ENCODE assay signal across 8 cellular contexts in genomic region chr16:75265911-75266701, GRCh38. TPM values are rescaled to one million over a fixed set of nuclear protein-coding genes. Genes with fewer than 3 reads are reported as not detected.
A peak's percentile ranks its signal among the peaks of the same experiment; 100 is the strongest.
DNase-seq lines count a peak whose midpoint lies in the region; ATAC-seq, FAIRE-seq and TF ChIP-seq lines count a peak whose summit lies in the region.

No MANE protein-coding gene starts in this region.

- TF ChIP-seq CTCF in keratinocyte (optimal IDR thresholded peaks at IDR 0.05 in 1 of 3, IDR thresholded peaks at IDR 0.05 in 1 of 3, conservative IDR thresholded peaks at IDR 0.05 in 1 of 3; ENCODE audit: extremely low read depth in 1 of 3, insufficient read depth in 2 of 3, low read length in 3 of 3) (no peak), smooth muscle cell (IDR thresholded peaks at IDR 0.05; ENCODE audit: borderline replicate concordance, insufficient read depth, poor library complexity, severe bottlenecking) (no peak)

- H3K9ac ChIP-seq in NT2/D1 (ENCODE audit: insufficient read length, low read depth) = peak overlapping the region; percentile 93
- H3K9ac ChIP-seq in keratinocyte (ENCODE audit: control insufficient read depth, extremely low read depth, insufficient read depth, low read length) = peak overlapping the region; percentile 92
- peak overlapping the region; percentile 97 for H3K9ac ChIP-seq in smooth muscle cell (ENCODE audit: low read depth)

- no peaks in the 10 kb centered on the region for H3F3A ChIP-seq in smooth muscle cell (ENCODE audit: low read depth)

- no peak for DNase-seq in CD4-positive, CD25-positive, alpha-beta regulatory T cell
- peak; percentile 61 for DNase-seq in NT2/D1 (ENCODE audit: low read depth, low spot score)
- DNase-seq in caudate nucleus (lab: John Stamatoyannopoulos, UW) = peak in 52 of 61 donors; percentile 15 to 81 (median 52)
- DNase-seq in keratinocyte (ENCODE audit: low read depth, low spot score) = no peak
- DNase-seq in smooth muscle cell (lab: John Stamatoyannopoulos, UW; ENCODE audit: unreplicated experiment) = peak; percentile 35
- DNase-seq in SIG-M5 treated with dmso at 0.1 percent for 504 hours (lab: John Stamatoyannopoulos, UW; ENCODE audit: unreplicated experiment) = no peak

- peaks cover 0 to 2% (median 0%) of the 10 kb centered on the region in 7 donors for H3K9me3 Mint-ChIP-seq in CD4-positive, CD25-positive, alpha-beta regulatory T cell

- H2AFZ ChIP-seq in keratinocyte (ENCODE audit: control insufficient read depth, low read length) (peak overlapping the region; percentile 60), smooth muscle cell (ENCODE audit: low read depth) (peak overlapping the region; percentile 69)

- H3K9me1 ChIP-seq in keratinocyte (ENCODE audit: control insufficient read depth, extremely low read depth, insufficient read depth, low read length) = peaks cover 6% of the 10 kb centered on the region

- 25% methylated on average over 30 of the region's 62 CpGs for WGBS in smooth muscle cell (ENCODE audit: low lambda C conversion rate)

- peak overlapping the region; percentile 75 to 87 (median 82) for H3K4me3 Mint-ChIP-seq in CD4-positive, CD25-positive, alpha-beta regulatory T cell

- ATAC-seq in CD4-positive, CD25-positive, alpha-beta regulatory T cell (ENCODE audit: low read depth in 2 of 2) = peak in 1 of 2 donors; percentile 32
- ATAC-seq in GM18861 (IDR thresholded peaks at IDR 0.05; ENCODE audit: unreplicated experiment) = peak; percentile 75
- ATAC-seq in HG02970 (IDR thresholded peaks at IDR 0.05; ENCODE audit: low FRiP score, unreplicated experiment) = peak; percentile 75

- H3K4me2 ChIP-seq in keratinocyte (ENCODE audit: control insufficient read depth, extremely low read depth, insufficient read depth, low read depth, low read length) (peak overlapping the region; percentile 70), smooth muscle cell (peak overlapping the region; percentile 99)

- peaks cover 50% of the 10 kb centered on the region for H3K79me2 ChIP-seq in keratinocyte (ENCODE audit: control insufficient read depth, insufficient read depth, low read length)
- H3K79me2 ChIP-seq in smooth muscle cell (ENCODE audit: low read depth) = peaks cover 50% of the 10 kb centered on the region

- FAIRE-seq in keratinocyte (lab: Jason Lieb, UNC) = no peak

- H3K27me3 ChIP-seq in CD4-positive, CD25-positive, alpha-beta regulatory T cell (ENCODE audit: control insufficient read depth, insufficient read depth, low read length) = peaks cover 3% of the 10 kb centered on the region
- H3K27me3 ChIP-seq in NT2/D1 (ENCODE audit: insufficient read depth, insufficient read length) (peaks cover 3% of the 10 kb centered on the region), keratinocyte (ENCODE audit: control insufficient read depth, extremely low read depth, insufficient read depth, low read length) (no peaks in the 10 kb centered on the region), smooth muscle cell (ENCODE audit: low read depth) (no peaks in the 10 kb centered on the region)

- dilution Hi-C loops in keratinocyte (cut with MboI; ENCODE audit: extremely low pct_ligation_motif_present, low sequenced_read_pairs) = no loop called here

- no peak overlapping the region for H3K4me3 ChIP-seq in CD4-positive, CD25-positive, alpha-beta regulatory T cell (ENCODE audit: low read depth, low read length)
- H3K4me3 ChIP-seq in NT2/D1 (ENCODE audit: insufficient read length, low read depth) = peak overlapping the region; percentile 95
- peak overlapping the region; percentile 64 to 96 (median 90) for H3K4me3 ChIP-seq in keratinocyte (ENCODE audit: control insufficient read depth in 2 of 3, extremely low read depth in 1 of 3, insufficient read depth in 2 of 3, low read depth in 1 of 3, low read length in 3 of 3)
- peak overlapping the region; percentile 99 for H3K4me3 ChIP-seq in smooth muscle cell

- no peaks in the 10 kb centered on the region for H3K36me3 Mint-ChIP-seq in CD4-positive, CD25-positive, alpha-beta regulatory T cell

- no peaks in the 10 kb centered on the region for H3K36me3 ChIP-seq in CD4-positive, CD25-positive, alpha-beta regulatory T cell (ENCODE audit: control insufficient read depth, insufficient read depth, low read length)
- H3K36me3 ChIP-seq in NT2/D1 (ENCODE audit: insufficient read depth, insufficient read length, low read length) = peaks cover 37% of the 10 kb centered on the region
- H3K36me3 ChIP-seq in keratinocyte (ENCODE audit: control insufficient read depth in 2 of 2, extremely low read depth in 1 of 2, insufficient read depth in 2 of 2, low read length in 2 of 2) = peaks cover 4 to 19% of the 10 kb centered on the region in 2 experiments
- H3K36me3 ChIP-seq in smooth muscle cell (ENCODE audit: low read depth) = no peaks in the 10 kb centered on the region

- H3K4me1 Mint-ChIP-seq in CD4-positive, CD25-positive, alpha-beta regulatory T cell = peaks cover 0 to 12% (median 5%) of the 10 kb centered on the region in 4 donors

- peaks cover 14% of the 10 kb centered on the region for H3K4me1 ChIP-seq in CD4-positive, CD25-positive, alpha-beta regulatory T cell (ENCODE audit: control insufficient read depth, insufficient read depth, low read length, poor library complexity, severe bottlenecking)
- H3K4me1 ChIP-seq in NT2/D1 (ENCODE audit: insufficient read depth, insufficient read length) (peaks cover 54% of the 10 kb centered on the region), keratinocyte (ENCODE audit: control insufficient read depth, extremely low read depth, insufficient read depth, low read length) (peaks cover 35% of the 10 kb centered on the region), smooth muscle cell (ENCODE audit: low read depth) (peaks cover 25% of the 10 kb centered on the region)

- no peak overlapping the region for H3K27ac ChIP-seq in CD4-positive, CD25-positive, alpha-beta regulatory T cell (ENCODE audit: insufficient read depth, low read length, poor library complexity, severe bottlenecking)
- H3K27ac ChIP-seq in caudate nucleus (ENCODE audit: low read depth, low read length) = peak overlapping the region; percentile 87
- H3K27ac ChIP-seq in keratinocyte (ENCODE audit: control insufficient read depth, insufficient read depth, low read length) = peak overlapping the region; percentile 80
- peak overlapping the region; percentile 85 for H3K27ac ChIP-seq in smooth muscle cell (ENCODE audit: low read depth)

- peak overlapping the region in 1 of 3 donors; percentile 38 for H3K27ac Mint-ChIP-seq in CD4-positive, CD25-positive, alpha-beta regulatory T cell

- peaks cover 51% of the 10 kb centered on the region for H3K27me3 Mint-ChIP-seq in CD4-positive, CD25-positive, alpha-beta regulatory T cell

- no peaks in the 10 kb centered on the region for H3K9me3 ChIP-seq in CD4-positive, CD25-positive, alpha-beta regulatory T cell (ENCODE audit: control insufficient read depth in 2 of 2, low read length in 2 of 2)
- no peaks in the 10 kb centered on the region for H3K9me3 ChIP-seq in NT2/D1 (ENCODE audit: insufficient read depth, low read length)
- no peaks in the 10 kb centered on the region for H3K9me3 ChIP-seq in keratinocyte (ENCODE audit: control insufficient read depth, low read depth, low read length)
- H3K9me3 ChIP-seq in smooth muscle cell (replicated peaks; ENCODE audit: low read depth) = no peaks in the 10 kb centered on the region

- peaks cover 8% of the 10 kb centered on the region for H4K20me1 ChIP-seq in keratinocyte (ENCODE audit: control insufficient read depth, extremely low read depth, insufficient read depth, low read length)
- H4K20me1 ChIP-seq in smooth muscle cell (ENCODE audit: low read depth) = peaks cover 39% of the 10 kb centered on the region

RNA-seq across cellular contexts. Expression of gene BCAR1, which starts 14.7 kb away (rescaled TPM):
- total RNA-seq in CD4-positive, CD25-positive, alpha-beta regulatory T cell = 0.44 TPM
- under 1 TPM in 2 of 4 donors, not detected in 2; 0.27 to 0.38 TPM for polyA plus RNA-seq in CD4-positive, CD25-positive, alpha-beta regulatory T cell
- 17.8 to 31.2 TPM (median 23.0 TPM) in 3 replicates for polyA plus RNA-seq in keratinocyte
- polyA plus RNA-seq in keratinocyte (2011; ENCODE audit: low read depth) = 5.9 TPM
- 17.0 and 40.3 TPM in 2 replicates for polyA plus RNA-seq in keratinocyte (2011; cell fraction: cytosol; rRNA removed)
- 69.0 and 79.0 TPM in 2 replicates for polyA plus RNA-seq in keratinocyte (2011; cell fraction: nucleus; rRNA removed)
- 19.6 and 63.8 TPM in 2 replicates for polyA plus RNA-seq in keratinocyte (2012; ENCODE audit: low replicate concordance)
- polyA minus RNA-seq in keratinocyte = 11.9 to 55.2 TPM (median 18.5 TPM) in 3 replicates
- 51.2 TPM for polyA minus RNA-seq in keratinocyte (2011; cell fraction: cytosol; rRNA and poly(A)+ RNA removed)
- polyA minus RNA-seq in keratinocyte (2011; cell fraction: nucleus; rRNA and poly(A)+ RNA removed) = 45.5 TPM in 2 replicates
- 49.4 and 49.9 TPM in 2 replicates for total RNA-seq in smooth muscle cell
- polyA plus RNA-seq in smooth muscle cell = 117 and 123 TPM in 2 replicates

RNA-seq across cellular contexts. Expression of gene CTRB1, which starts 47.3 kb away (rescaled TPM):
- not detected for total RNA-seq in CD4-positive, CD25-positive, alpha-beta regulatory T cell
- polyA plus RNA-seq in CD4-positive, CD25-positive, alpha-beta regulatory T cell = not detected
- not detected in 3 replicates for polyA plus RNA-seq in keratinocyte
- not detected for polyA plus RNA-seq in keratinocyte (2011; ENCODE audit: low read depth)
- not detected in 2 replicates for polyA plus RNA-seq in keratinocyte (2011; cell fraction: cytosol; rRNA removed)
- polyA plus RNA-seq in keratinocyte (2011; cell fraction: nucleus; rRNA removed) = not detected in 2 replicates
- 0.21 TPM in 1 of 2 replicates, not detected in the other for polyA plus RNA-seq in keratinocyte (2012; ENCODE audit: low replicate concordance)
- not detected in 3 replicates for polyA minus RNA-seq in keratinocyte
- polyA minus RNA-seq in keratinocyte (2011; cell fraction: cytosol; rRNA and poly(A)+ RNA removed) = not detected
- polyA minus RNA-seq in keratinocyte (2011; cell fraction: nucleus; rRNA and poly(A)+ RNA removed) = not detected in 2 replicates
- total RNA-seq in smooth muscle cell = not detected in 2 replicates
- polyA plus RNA-seq in smooth muscle cell = 1.9 and 7.2 TPM in 2 replicates

RNA-seq across cellular contexts. Expression of gene CTRB2, which starts 59.1 kb away (rescaled TPM):
- not detected for total RNA-seq in CD4-positive, CD25-positive, alpha-beta regulatory T cell
- not detected for polyA plus RNA-seq in CD4-positive, CD25-positive, alpha-beta regulatory T cell
- not detected in 3 replicates for polyA plus RNA-seq in keratinocyte
- polyA plus RNA-seq in keratinocyte (2011; ENCODE audit: low read depth) = not detected
- polyA plus RNA-seq in keratinocyte (2011; cell fraction: cytosol; rRNA removed) = not detected in 2 replicates
- not detected in 2 replicates for polyA plus RNA-seq in keratinocyte (2011; cell fraction: nucleus; rRNA removed)
- polyA plus RNA-seq in keratinocyte (2012; ENCODE audit: low replicate concordance) = not detected in 2 replicates
- polyA minus RNA-seq in keratinocyte = not detected in 3 replicates
- polyA minus RNA-seq in keratinocyte (2011; cell fraction: cytosol; rRNA and poly(A)+ RNA removed) = not detected
- not detected in 2 replicates for polyA minus RNA-seq in keratinocyte (2011; cell fraction: nucleus; rRNA and poly(A)+ RNA removed)
- total RNA-seq in smooth muscle cell = 1.7 TPM in 1 of 2 replicates, not detected in the other
- polyA plus RNA-seq in smooth muscle cell = 2.3 and 11.1 TPM in 2 replicates

Comparison
In these comparisons a context has a peak if more than half of its experiments do, and no peak if none do; other contexts are left out.
1. DNase-seq: peak in NT2/D1 (single experiment), caudate nucleus (52 of 61) and smooth muscle cell (single experiment); none in CD4-positive, CD25-positive, alpha-beta regulatory T cell (0 of 3), keratinocyte (single experiment) and SIG-M5 treated with dmso at 0.1 percent for 504 hours (single experiment).
2. RNA of gene BCAR1, which starts 14.7 kb away (polyA plus RNA-seq): 117 to 123 TPM in smooth muscle cell and 5.9 to 79.0 TPM in keratinocyte; 0.27 to 0.38 TPM in CD4-positive, CD25-positive, alpha-beta regulatory T cell; every median in the first group is over 4 times any median in the second.
3. Peak in every context shown above with its lines, with median percentiles within 50 percentile points of each other: H3K9ac ChIP-seq.